Comparison of ENCODE assay signal across 8 cellular contexts in genomic region chr5:68406344-68406743, GRCh38.
DNase-seq lines count a peak whose midpoint lies in the region; ATAC-seq and TF ChIP-seq lines count a peak whose summit lies in the region.

No MANE protein-coding gene starts in this region.

- H3K27ac ChIP-seq in ACC112 (ENCODE audit: low read depth, low read length), result no peak overlapping the region

- peak overlapping the region; percentile 53 for H2AFZ ChIP-seq in ACC112 (ENCODE audit: low read length, unreplicated experiment)

- H3K4me1 ChIP-seq in ACC112 (ENCODE audit: control insufficient read depth, insufficient read depth, low read length, unreplicated experiment), result peaks cover 43% of the 10 kb centered on the region

- no peaks in the 10 kb centered on the region for H3K79me2 ChIP-seq in ACC112 (ENCODE audit: control insufficient read depth, insufficient read depth, low read length, unreplicated experiment)

- no peaks in the 10 kb centered on the region for H3K27me3 ChIP-seq in ACC112 (ENCODE audit: insufficient read depth, low read length)

- TF ChIP-seq CTCF in epithelial cell of esophagus (IDR thresholded peaks at IDR 0.05; ENCODE audit: insufficient read depth, low read depth, low read length, missing control alignments), result no peak

- peak; percentile 43 for DNase-seq in epithelial cell of esophagus (ENCODE audit: low read depth)
- no peak for DNase-seq in Kasumi-1 (lab: John Stamatoyannopoulos, UW)
- no peak for DNase-seq in SIG-M5 (lab: John Stamatoyannopoulos, UW)
- no peak for DNase-seq in DMS79 (lab: John Stamatoyannopoulos, UW)

- ATAC-seq in GM19455 (IDR thresholded peaks at IDR 0.05; ENCODE audit: unreplicated experiment) (peak; percentile 31), HG03378 (IDR thresholded peaks at IDR 0.05; ENCODE audit: unreplicated experiment) (peak; percentile 19), HG02759 (IDR thresholded peaks at IDR 0.05; ENCODE audit: unreplicated experiment) (no peak)

- H3K4me3 ChIP-seq in ACC112 (ENCODE audit: low read depth, low read length) (no peak overlapping the region), epithelial cell of esophagus (ENCODE audit: low read length) (no peak overlapping the region)

- H3K36me3 ChIP-seq in ACC112 (ENCODE audit: insufficient read depth, low read length), result no peaks in the 10 kb centered on the region
